ENCODE assay signal across 9 cellular contexts in genomic region chr2:9594361-9595063, GRCh38. TPM values are rescaled to one million over a fixed set of nuclear protein-coding genes. Genes with fewer than 3 reads are reported as not detected.
DNase-seq lines count a peak whose midpoint lies in the region; ATAC-seq and TF ChIP-seq lines count a peak whose summit lies in the region.
"Had no signal": no experiment of that assay in that cellular context is flagged by ENCODE, and none has a peak within 500 bp of the region (broad histone marks: within the 10 kb centered on the region; RNA-seq: fewer than 3 reads in every experiment).

No MANE protein-coding gene starts in this region.

- DNase-seq in central memory CD8-positive, alpha-beta T cell (ENCODE audit: low spot score in 2 of 2), result no peak
- no peak for DNase-seq in mesothelial cell of epicardium (ENCODE audit: low spot score in 2 of 2, unreplicated experiment in 2 of 2)
- no peak for DNase-seq in NCI-H1694 treated with DMSO at 0.1 percent for 48 hours (lab: John Stamatoyannopoulos, UW)
- DNase-seq in cerebellar nuclear complex (lab: John Stamatoyannopoulos, UW), result no peak

- H3K4me1 Mint-ChIP-seq in central memory CD8-positive, alpha-beta T cell, result peaks cover 64% of the 10 kb centered on the region
- peaks cover 3% of the 10 kb centered on the region for H3K4me1 Mint-ChIP-seq in mesothelial cell of epicardium

- ATAC-seq in central memory CD8-positive, alpha-beta T cell (replicated peaks; ENCODE audit: extremely low read depth, poor library complexity, severe bottlenecking), result no peak
- ATAC-seq in GM19397 (IDR thresholded peaks at IDR 0.05; ENCODE audit: unreplicated experiment) (no peak), HG02852 (IDR thresholded peaks at IDR 0.05; ENCODE audit: unreplicated experiment) (no peak)

- 100% methylated on average over 2 of the region's 2 CpGs for WGBS in HUES64

- H3K36me3 Mint-ChIP-seq in central memory CD8-positive, alpha-beta T cell (ENCODE audit: insufficient read depth), result peaks cover 30% of the 10 kb centered on the region
- H3K36me3 Mint-ChIP-seq in mesothelial cell of epicardium, result peaks cover 34% of the 10 kb centered on the region

- peak overlapping the region in 3 of 11 experiments; percentile 1 to 28 (median 26); a peak in 3 of 22 replicates for H3K9ac ChIP-seq in BLaER1 treated with 17β-estradiol and CSF1 and Interleukin-3, amounts not matched to agents 10 nM and 100 nM
- no peak overlapping the region for H3K9ac ChIP-seq in HUES64 (ENCODE audit: low read depth, low read length)

- peaks cover 12 to 54% (median 31%) of the 10 kb centered on the region in 10 experiments for H3K4me1 ChIP-seq in BLaER1 treated with 17β-estradiol and CSF1 and Interleukin-3, amounts not matched to agents 10 nM and 100 nM
- peaks cover 16% of the 10 kb centered on the region for H3K4me1 ChIP-seq in HUES64 (ENCODE audit: insufficient read depth, low read length)

- peak overlapping the region in 8 of 11 experiments; percentile 2 to 68 (median 36); a peak in 9 of 22 replicates for H3K27ac ChIP-seq in BLaER1 treated with 17β-estradiol and CSF1 and Interleukin-3, amounts not matched to agents 10 nM and 100 nM
- H3K27ac ChIP-seq in HUES64 (ENCODE audit: low read depth, low read length), result peak overlapping the region; percentile 21; the same call in 1 of the 2 replicates

- peaks cover under 1% of the 10 kb centered on the region for H3K9me3 Mint-ChIP-seq in central memory CD8-positive, alpha-beta T cell
- peaks cover 13% of the 10 kb centered on the region for H3K9me3 Mint-ChIP-seq in mesothelial cell of epicardium

- H3K4me3 ChIP-seq in BLaER1 treated with 17β-estradiol and CSF1 and Interleukin-3, amounts not matched to agents 10 nM and 100 nM, result no peak overlapping the region
- H3K4me3 ChIP-seq in HUES64 (ENCODE audit: low read length), result no peak overlapping the region
- H3K4me3 ChIP-seq: uterus had no signal

- no peaks in the 10 kb centered on the region for H3K27me3 Mint-ChIP-seq in central memory CD8-positive, alpha-beta T cell
- H3K27me3 Mint-ChIP-seq in mesothelial cell of epicardium (ENCODE audit: low read depth), result no peaks in the 10 kb centered on the region

- no peak for TF ChIP-seq CTCF in mesothelial cell of epicardium (IDR thresholded peaks at IDR 0.05; ENCODE audit: unreplicated experiment)

- H3K4me3 Mint-ChIP-seq in central memory CD8-positive, alpha-beta T cell, result peak overlapping the region; percentile 12
- H3K4me3 Mint-ChIP-seq in mesothelial cell of epicardium, result no peak overlapping the region

- no peaks in the 10 kb centered on the region for H3K27me3 ChIP-seq in BLaER1 treated with 17β-estradiol and CSF1 and Interleukin-3, amounts not matched to agents 10 nM and 100 nM
- H3K27me3 ChIP-seq in HUES64 (ENCODE audit: insufficient read depth, low read length), result no peaks in the 10 kb centered on the region
- H3K27me3 ChIP-seq: uterus had no signal

- H3K4me2 ChIP-seq in BLaER1 treated with 17β-estradiol and CSF1 and Interleukin-3, amounts not matched to agents 10 nM and 100 nM, result peak overlapping the region in 5 of 11 experiments; percentile 0 to 68 (median 59); a peak in 7 of 22 replicates

- H3K9me3 ChIP-seq in BLaER1 treated with 17β-estradiol and CSF1 and Interleukin-3, amounts not matched to agents 10 nM and 100 nM (replicated peaks in 1 of 11), result peaks cover 9 to 17% (median 14%) of the 10 kb centered on the region in 11 experiments
- H3K9me3 ChIP-seq in HUES64 (ENCODE audit: insufficient read depth, low read depth, low read length), result peaks cover 5% of the 10 kb centered on the region

- H3K36me3 ChIP-seq in BLaER1 treated with 17β-estradiol and CSF1 and Interleukin-3, amounts not matched to agents 10 nM and 100 nM, result peaks cover 43 to 100% (median 85%) of the 10 kb centered on the region in 11 experiments
- H3K36me3 ChIP-seq in HUES64 (ENCODE audit: insufficient read depth, low read length), result peaks cover 49% of the 10 kb centered on the region
- H3K36me3 ChIP-seq: uterus had no signal

- peaks cover 31 to 100% (median 99%) of the 10 kb centered on the region in 11 experiments; a peak in 21 of 22 replicates for H4K20me1 ChIP-seq in BLaER1 treated with 17β-estradiol and CSF1 and Interleukin-3, amounts not matched to agents 10 nM and 100 nM

- H3K27ac Mint-ChIP-seq in central memory CD8-positive, alpha-beta T cell (ENCODE audit: low read depth), result peak overlapping the region; percentile 14
- H3K27ac Mint-ChIP-seq in mesothelial cell of epicardium, result peak overlapping the region; percentile 10

RNA-seq across cellular contexts. Expression of gene YWHAQ, which starts 36.3 kb away (rescaled TPM):
- 521 TPM for polyA plus RNA-seq in HUES64 (2013, experiment 1 of 2)
- 537 TPM for polyA plus RNA-seq in HUES64 (2013, experiment 2 of 2)
- total RNA-seq in mesothelial cell of epicardium, result 240 to 248 TPM (median 248 TPM) in 3 replicates

RNA-seq across cellular contexts. Expression of gene ADAM17, which starts 38.9 kb away (rescaled TPM):
- polyA plus RNA-seq in HUES64 (2013, experiment 1 of 2), result 20.3 TPM
- polyA plus RNA-seq in HUES64 (2013, experiment 2 of 2), result 22.8 TPM
- total RNA-seq in mesothelial cell of epicardium, result 47.2 to 48.8 TPM (median 47.8 TPM) in 3 replicates
